Comparison of ENCODE assay signal across 20 cellular contexts in the genomic region with DNA sequence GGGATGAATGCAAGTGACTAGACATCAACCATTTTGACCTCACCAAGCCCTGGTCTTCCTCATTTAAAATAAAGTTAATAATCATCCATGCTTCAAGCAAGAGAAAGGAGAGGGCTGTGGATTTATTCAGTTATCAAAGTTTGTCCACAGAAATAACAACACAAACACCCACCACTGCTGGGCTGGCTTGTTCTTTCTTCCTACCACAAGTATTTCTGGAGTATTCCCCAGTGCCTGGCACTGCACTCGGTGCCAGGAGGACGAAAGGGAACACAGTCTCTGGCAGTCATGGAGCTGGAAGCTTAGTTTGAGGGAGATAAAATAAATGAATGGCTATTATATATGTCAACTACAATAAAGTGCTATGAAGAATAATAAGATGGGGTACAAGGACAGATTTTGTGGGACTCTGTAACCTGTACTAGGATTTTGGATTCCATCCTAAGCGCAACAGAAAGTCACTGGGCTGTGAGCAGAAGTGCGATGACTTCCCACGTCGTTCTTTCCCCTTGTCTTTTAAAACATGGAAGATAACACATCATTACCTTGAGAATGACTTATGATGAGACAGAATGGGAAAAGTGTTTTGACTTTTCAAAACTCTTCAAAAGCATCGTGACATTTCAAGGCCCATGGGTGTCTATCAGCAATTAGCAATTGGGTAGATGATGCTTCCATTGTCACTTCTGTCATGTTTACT.
A peak's percentile ranks its signal among the peaks of the same experiment; 100 is the strongest.
DNase-seq lines count a peak whose midpoint lies in the region; ATAC-seq and TF ChIP-seq lines count a peak whose summit lies in the region.
"Had no signal": no experiment of that assay in that cellular context is flagged by ENCODE, and none has a peak within 500 bp of the region (broad histone marks: within the 10 kb centered on the region; RNA-seq: fewer than 3 reads in every experiment).

No MANE protein-coding gene starts in this region.

- CTCF ChIA-PET in activated CD4-positive, alpha-beta T cell treated with anti-CD3 and anti-CD28 coated beads for 36 hours (lab: Charles Lee): interaction anchor here (0.9 to 1.0 kb wide), 2 partner anchors 13 to 21 kb away, joined by 3 read pairs; no protein-coding TSS in a partner anchor

- peaks cover 74% of the 10 kb centered on the region for H3K36me3 Mint-ChIP-seq in activated CD4-positive, alpha-beta T cell treated with anti-CD3 and anti-CD28 coated beads for 36 hours (ENCODE audit: low read depth)
- H3K36me3 Mint-ChIP-seq in activated T-helper 17 cell treated with anti-CD3 and anti-CD28 coated beads, Interleukin-2, amount 50 U/mL, for 72 hours (ENCODE audit: low read depth): peaks cover 97% of the 10 kb centered on the region

- intact Hi-C loops in activated CD4-positive, alpha-beta T cell treated with anti-CD3 and anti-CD28 coated beads for 36 hours (cut with DNase I, micrococcal nuclease): no loop called here
- intact Hi-C loops in gastrocnemius medialis (cut with DNase I; ENCODE audit: low total_unique reads): no loop called here

- POLR2A ChIA-PET in activated CD4-positive, alpha-beta T cell treated with anti-CD3 and anti-CD28 coated beads for 36 hours (lab: Charles Lee): no interaction called here

- in situ Hi-C loops in gastrocnemius medialis (cut with MboI; ENCODE audit: low sequenced_read_pairs in 4 of 4): no loop called here

- H3K27ac Mint-ChIP-seq in activated CD4-positive, alpha-beta T cell treated with anti-CD3 and anti-CD28 coated beads for 36 hours: peak overlapping the region; percentile 58
- H3K27ac Mint-ChIP-seq in activated T-helper 17 cell treated with anti-CD3 and anti-CD28 coated beads, Interleukin-2, amount 50 U/mL, for 72 hours: peak overlapping the region; percentile 24
- H3K27ac Mint-ChIP-seq: activated T-helper 2 cell treated with anti-CD3 and anti-CD28 coated beads, Interferon-gamma antibody, Interleukin-2, Interleukin-4, amounts not matched to agents 10 μg/mL and 5 μg/mL and 100 μg/mL, durations not matched to agents 14 hours and 24 hours and 36 hours; B cell had no signal

- no peak overlapping the region for H3K4me3 ChIP-seq in gastrocnemius medialis
- H3K4me3 ChIP-seq: coronary artery, K562, suprapubic skin had no signal

- peaks cover 28 to 46% of the 10 kb centered on the region in 2 donors for H3K4me1 ChIP-seq in gastrocnemius medialis

- H3K4me3 Mint-ChIP-seq in activated CD4-positive, alpha-beta T cell treated with anti-CD3 and anti-CD28 coated beads for 36 hours: no peak overlapping the region
- H3K4me3 Mint-ChIP-seq in activated T-helper 17 cell treated with anti-CD3 and anti-CD28 coated beads, Interleukin-2, amount 50 U/mL, for 72 hours: no peak overlapping the region
- H3K4me3 Mint-ChIP-seq: B cell had no signal

- H3K4me1 Mint-ChIP-seq in activated CD4-positive, alpha-beta T cell treated with anti-CD3 and anti-CD28 coated beads for 36 hours: peaks cover 69% of the 10 kb centered on the region
- H3K4me1 Mint-ChIP-seq in activated T-helper 17 cell treated with anti-CD3 and anti-CD28 coated beads, Interleukin-2, amount 50 U/mL, for 72 hours: peaks cover 35% of the 10 kb centered on the region

- H3K9me3 ChIP-seq in gastrocnemius medialis: no peaks in the 10 kb centered on the region
- H3K9me3 ChIP-seq: suprapubic skin had no signal

- no peak for TF ChIP-seq POLR2A in gastrocnemius medialis (IDR thresholded peaks at IDR 0.05)

- H3K27ac ChIP-seq in layer of hippocampus (ENCODE audit: low read depth, low read length): peak overlapping the region; percentile 21
- peak overlapping the region in 3 of 4 donors; percentile 3 to 53 (median 23) for H3K27ac ChIP-seq in gastrocnemius medialis
- H3K27ac ChIP-seq: 22Rv1, suprapubic skin, VCaP had no signal

- no peaks in the 10 kb centered on the region for H3K27me3 Mint-ChIP-seq in activated CD4-positive, alpha-beta T cell treated with anti-CD3 and anti-CD28 coated beads for 36 hours
- H3K27me3 Mint-ChIP-seq in activated T-helper 17 cell treated with anti-CD3 and anti-CD28 coated beads, Interleukin-2, amount 50 U/mL, for 72 hours: no peaks in the 10 kb centered on the region
- H3K27me3 Mint-ChIP-seq: B cell had no signal

- H3K9me3 Mint-ChIP-seq in activated CD4-positive, alpha-beta T cell treated with anti-CD3 and anti-CD28 coated beads for 36 hours (ENCODE audit: low read depth): no peaks in the 10 kb centered on the region
- no peaks in the 10 kb centered on the region for H3K9me3 Mint-ChIP-seq in activated T-helper 17 cell treated with anti-CD3 and anti-CD28 coated beads, Interleukin-2, amount 50 U/mL, for 72 hours
- H3K9me3 Mint-ChIP-seq: activated T-helper 2 cell treated with anti-CD3 and anti-CD28 coated beads, Interferon-gamma antibody, Interleukin-2, Interleukin-4, amounts not matched to agents 10 μg/mL and 5 μg/mL and 100 μg/mL, durations not matched to agents 14 hours and 24 hours and 36 hours had no signal

- DNase-seq in activated CD4-positive, alpha-beta T cell treated with anti-CD3 and anti-CD28 coated beads for 36 hours: no peak
- no peak for DNase-seq in activated CD4-positive, alpha-beta T cell treated with anti-CD3 and anti-CD28 coated beads, Interleukin-2, amount 50 U/mL, for 1 hour
- DNase-seq in gastrocnemius medialis (no peak), NCI-H1694 (lab: John Stamatoyannopoulos, UW) (no peak)
- DNase-seq: activated CD4-positive, alpha-beta T cell treated with anti-CD3 and anti-CD28 coated beads, Interleukin-2, amount 50 U/mL, for 48 hours; NCI-H187; NCI-H446 treated with DMSO at 0.1 percent for 48 hours; T-helper 1 cell had no signal

- H3K27me3 ChIP-seq in layer of hippocampus (ENCODE audit: control insufficient read depth, insufficient read depth, low read length) (no peaks in the 10 kb centered on the region), gastrocnemius medialis (no peaks in the 10 kb centered on the region)
- H3K27me3 ChIP-seq: suprapubic skin had no signal

- peak; percentile 32 for ATAC-seq in activated CD4-positive, alpha-beta T cell treated with anti-CD3 and anti-CD28 coated beads for 36 hours
- ATAC-seq in activated T-helper 17 cell treated with anti-CD3 and anti-CD28 coated beads, Interleukin-2, amount 50 U/mL, for 72 hours (replicated peaks): peak; percentile 52
- peak; percentile 44 to 49 for ATAC-seq in gastrocnemius medialis
- ATAC-seq in GM19452 (IDR thresholded peaks at IDR 0.05; ENCODE audit: unreplicated experiment): no peak
- no peak for ATAC-seq in HG02970 (IDR thresholded peaks at IDR 0.05; ENCODE audit: low FRiP score, unreplicated experiment)
- ATAC-seq: K562, sciatic nerve had no signal

- no peak for TF ChIP-seq CTCF in gastrocnemius medialis (IDR thresholded peaks at IDR 0.05 in 4 of 5, conservative IDR thresholded peaks at IDR 0.05 in 1 of 5)

- no peaks in the 10 kb centered on the region for H3K36me3 ChIP-seq in gastrocnemius medialis
- H3K36me3 ChIP-seq: suprapubic skin had no signal

Comparison
In these comparisons a context has a peak if more than half of its experiments do, and no peak if none do; other contexts are left out.
1. ATAC-seq: peak in activated CD4-positive, alpha-beta T cell treated with anti-CD3 and anti-CD28 coated beads for 36 hours (single experiment), activated T-helper 17 cell treated with anti-CD3 and anti-CD28 coated beads, Interleukin-2, amount 50 U/mL, for 72 hours (single experiment) and gastrocnemius medialis (2 of 2); none in GM19452 (single experiment) and HG02970 (single experiment).